8 cellular contexts compared by ENCODE assay signal in the genomic region with DNA sequence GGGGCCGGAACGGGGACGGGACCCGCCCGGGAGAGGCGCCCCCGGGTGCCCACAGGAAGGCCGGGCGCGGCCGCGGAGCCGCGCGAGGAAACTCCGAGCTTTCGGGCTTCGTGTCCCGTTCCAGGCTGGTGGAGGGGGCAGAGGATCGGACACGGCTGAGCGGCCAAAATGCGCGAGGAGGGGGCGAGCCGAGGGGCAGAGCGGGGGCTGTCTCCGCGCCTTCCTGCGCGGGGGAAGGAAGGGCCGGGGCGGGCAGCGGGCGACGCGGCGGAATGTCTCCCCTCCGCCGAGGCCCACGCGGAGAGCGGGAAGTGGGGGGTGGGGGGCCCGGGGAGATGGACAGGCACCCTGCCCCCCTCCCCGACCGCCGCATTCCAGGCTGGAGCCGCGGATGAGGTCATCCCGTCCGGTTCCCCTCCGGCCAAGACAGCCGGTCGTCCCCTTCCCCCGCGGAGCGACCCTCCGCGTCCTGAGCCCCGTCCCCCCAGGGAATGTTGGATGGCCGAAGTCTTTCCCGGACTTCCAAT. TPM values are rescaled to one million over a fixed set of nuclear protein-coding genes. Genes with fewer than 3 reads are reported as not detected.
DNase-seq lines count a peak whose midpoint lies in the region; ATAC-seq lines count a peak whose summit lies in the region.

No MANE protein-coding gene starts in this region.

- H3K36me3 Mint-ChIP-seq in activated T-helper 17 cell treated with anti-CD3 and anti-CD28 coated beads, Interleukin-2, amount 50 U/mL, for 72 hours (ENCODE audit: low read depth) = peaks cover 7% of the 10 kb centered on the region

- intact Hi-C loops in right cardiac atrium (cut with DNase I) (loop anchor here in 1 of 4 donors (10.0 kb wide), 1 partner anchor 236 kb away; no protein-coding TSS in a partner anchor), sciatic nerve (cut with DNase I) (no loop called here)

- H3K9me3 ChIP-seq in right cardiac atrium (ENCODE audit: control insufficient read depth, low read length) = no peaks in the 10 kb centered on the region

- DNase-seq in GM03348 (ENCODE audit: low spot score) (peak; percentile 88), right cardiac atrium (peak; percentile 72 to 89 (median 86)), sciatic nerve (ENCODE audit: low spot score) (peak; percentile 82), NCI-H774 (lab: John Stamatoyannopoulos, UW) (no peak), HuH-7 (ENCODE audit: low spot score) (no peak)

- no peak overlapping the region for H3K27ac Mint-ChIP-seq in activated T-helper 17 cell treated with anti-CD3 and anti-CD28 coated beads, Interleukin-2, amount 50 U/mL, for 72 hours

- WGBS in right cardiac atrium = under 1% methylated on average over 62 of the region's 62 CpGs

- peaks cover 12% of the 10 kb centered on the region for H3K4me1 ChIP-seq in right cardiac atrium (ENCODE audit: control insufficient read depth, insufficient read depth, low read length)

- peak; percentile 5 for ATAC-seq in activated T-helper 17 cell treated with anti-CD3 and anti-CD28 coated beads, Interleukin-2, amount 50 U/mL, for 72 hours (replicated peaks)
- ATAC-seq in right cardiac atrium (peak; percentile 37 to 42), sciatic nerve (peak; percentile 18), HG02610 (IDR thresholded peaks at IDR 0.05; ENCODE audit: unreplicated experiment) (no peak), HG02588 (IDR thresholded peaks at IDR 0.05; ENCODE audit: unreplicated experiment) (no peak)

- peak overlapping the region; percentile 67 for H3K4me3 Mint-ChIP-seq in activated T-helper 17 cell treated with anti-CD3 and anti-CD28 coated beads, Interleukin-2, amount 50 U/mL, for 72 hours

- peaks cover 49% of the 10 kb centered on the region for H3K27me3 Mint-ChIP-seq in activated T-helper 17 cell treated with anti-CD3 and anti-CD28 coated beads, Interleukin-2, amount 50 U/mL, for 72 hours

- H3K27ac ChIP-seq in right cardiac atrium (ENCODE audit: low read length) = peak overlapping the region; percentile 98

- H3K9me3 Mint-ChIP-seq in activated T-helper 17 cell treated with anti-CD3 and anti-CD28 coated beads, Interleukin-2, amount 50 U/mL, for 72 hours = no peaks in the 10 kb centered on the region

- H3K4me1 Mint-ChIP-seq in activated T-helper 17 cell treated with anti-CD3 and anti-CD28 coated beads, Interleukin-2, amount 50 U/mL, for 72 hours = peaks cover 16% of the 10 kb centered on the region

- no peaks in the 10 kb centered on the region for H3K27me3 ChIP-seq in right cardiac atrium (ENCODE audit: control insufficient read depth, insufficient read depth)

- H3K4me3 ChIP-seq in right cardiac atrium (ENCODE audit: low read length) = peak overlapping the region; percentile 90

RNA-seq across cellular contexts. Expression of gene CDC42EP1, which starts 0.5 kb away (rescaled TPM):
- 1 to 10 TPM; 1.0 to 2.3 TPM for total RNA-seq in activated T-helper 17 cell treated with anti-CD3 and anti-CD28 coated beads, Interleukin-2, amount 50 U/mL, for 72 hours
- total RNA-seq in right cardiac atrium = 10 to 100 TPM; 19.7 to 31.3 (median 21.7) TPM
- 20.7 TPM for polyA plus RNA-seq in right cardiac atrium
- total RNA-seq in sciatic nerve = 83.1 TPM

RNA-seq across cellular contexts. Expression of gene LGALS2, which starts 19.1 kb away (rescaled TPM):
- total RNA-seq in activated T-helper 17 cell treated with anti-CD3 and anti-CD28 coated beads, Interleukin-2, amount 50 U/mL, for 72 hours = not detected
- under 1 TPM in 1 of 4 donors, not detected in 3; 0.44 TPM for total RNA-seq in right cardiac atrium
- not detected for polyA plus RNA-seq in right cardiac atrium
- not detected for total RNA-seq in sciatic nerve

RNA-seq across cellular contexts. Expression of gene CARD10, which starts 41.5 kb away (rescaled TPM):
- total RNA-seq in activated T-helper 17 cell treated with anti-CD3 and anti-CD28 coated beads, Interleukin-2, amount 50 U/mL, for 72 hours = under 1 TPM in 1 of 2 donors, not detected in 1; 0.09 TPM
- total RNA-seq in right cardiac atrium (10 to 100 TPM in 2 of 4 donors, 1 to 10 TPM in 2; 6.6 to 11.4 (median 9.6) TPM), sciatic nerve (31.6 TPM)
- polyA plus RNA-seq in right cardiac atrium = 8.3 TPM

RNA-seq across cellular contexts. Expression of gene GGA1, which starts 47.9 kb away (rescaled TPM):
- 10 to 100 TPM; 69.3 to 79.8 TPM for total RNA-seq in activated T-helper 17 cell treated with anti-CD3 and anti-CD28 coated beads, Interleukin-2, amount 50 U/mL, for 72 hours
- total RNA-seq in right cardiac atrium = 10 to 100 TPM; 23.3 to 29.0 (median 26.0) TPM
- 27.2 TPM for polyA plus RNA-seq in right cardiac atrium
- 71.2 TPM for total RNA-seq in sciatic nerve

Comparison
In these comparisons a context has a peak if more than half of its experiments do, and no peak if none do; other contexts are left out.
1. DNase-seq: peak in GM03348 (single experiment), right cardiac atrium (3 of 3) and sciatic nerve (single experiment); none in NCI-H774 (single experiment) and HuH-7 (single experiment).
2. ATAC-seq: peak in activated T-helper 17 cell treated with anti-CD3 and anti-CD28 coated beads, Interleukin-2, amount 50 U/mL, for 72 hours (single experiment), right cardiac atrium (2 of 2) and sciatic nerve (single experiment); none in HG02610 (single experiment) and HG02588 (single experiment).
3. RNA of gene CDC42EP1, which starts 0.5 kb away (total RNA-seq): 83.1 TPM in sciatic nerve (single experiment) and 19.7 to 31.3 TPM in right cardiac atrium; 1.0 to 2.3 TPM in activated T-helper 17 cell treated with anti-CD3 and anti-CD28 coated beads, Interleukin-2, amount 50 U/mL, for 72 hours; every median in the first group is over 4 times any median in the second.
4. RNA of gene CARD10, which starts 41.5 kb away (total RNA-seq): 31.6 TPM in sciatic nerve (single experiment) and 6.6 to 11.4 TPM in right cardiac atrium; 0.09 TPM in activated T-helper 17 cell treated with anti-CD3 and anti-CD28 coated beads, Interleukin-2, amount 50 U/mL, for 72 hours; every median in the first group is over 4 times any median in the second.